Comparison of ENCODE assay signal across 8 cellular contexts in genomic region chr6:156883497-156884252, GRCh38.
DNase-seq lines count a peak whose midpoint lies in the region; ATAC-seq and TF ChIP-seq lines count a peak whose summit lies in the region.

No MANE protein-coding gene starts in this region.

- H3K9ac ChIP-seq in BLaER1 treated with 17β-estradiol and CSF1 and Interleukin-3, amounts not matched to agents 10 nM and 100 nM, result no peak overlapping the region

- peak overlapping the region; percentile 5 for H3K4me3 Mint-ChIP-seq in T-helper 17 cell

- H4K20me1 ChIP-seq in BLaER1 treated with 17β-estradiol and CSF1 and Interleukin-3, amounts not matched to agents 10 nM and 100 nM, result peaks cover 48 to 100% (median 100%) of the 10 kb centered on the region in 11 experiments

- H3K4me1 ChIP-seq in BLaER1 treated with 17β-estradiol and CSF1 and Interleukin-3, amounts not matched to agents 10 nM and 100 nM, result peaks cover 25 to 64% (median 40%) of the 10 kb centered on the region in 10 experiments; a peak in 19 of 20 replicates
- peaks cover 22 to 36% of the 10 kb centered on the region in 2 donors for H3K4me1 ChIP-seq in lung (ENCODE audit: control insufficient read depth in 2 of 2, insufficient read depth in 2 of 2, low read length in 2 of 2)

- ATAC-seq in HG02642 (IDR thresholded peaks at IDR 0.05; ENCODE audit: poor library complexity, unreplicated experiment) (peak; percentile 41), T-helper 17 cell (peak; percentile 72), lung (ENCODE audit: insufficient read depth, low FRiP score) (peak; percentile 82), HG02981 (IDR thresholded peaks at IDR 0.05; ENCODE audit: unreplicated experiment) (no peak)

- no peaks in the 10 kb centered on the region for H3K36me3 Mint-ChIP-seq in T-helper 17 cell (ENCODE audit: low read depth)

- H3K27ac Mint-ChIP-seq in T-helper 17 cell, result peak overlapping the region; percentile 82

- no peak for DNase-seq in T-helper 17 cell
- DNase-seq in lung (ENCODE audit: low spot score), result peak; percentile 41
- no peak for DNase-seq in SKM-1 treated with dmso at 0.1 percent for 144 hours (lab: John Stamatoyannopoulos, UW; ENCODE audit: unreplicated experiment)
- DNase-seq in cortex of kidney (lab: John Stamatoyannopoulos, UW), result no peak
- DNase-seq in NCI-H1930 (lab: John Stamatoyannopoulos, UW), result no peak

- TF ChIP-seq CTCF in lung (IDR thresholded peaks at IDR 0.05; ENCODE audit: control extremely low read depth, extremely low read depth), result no peak

- WGBS in lung, 2 donors, result 30 to 40% methylated on average over 14 of the region's 14 CpGs

- no peak overlapping the region for H3K4me3 ChIP-seq in BLaER1 treated with 17β-estradiol and CSF1 and Interleukin-3, amounts not matched to agents 10 nM and 100 nM
- no peak overlapping the region for H3K4me3 ChIP-seq in lung

- peaks cover 0 to 3% (median 0%) of the 10 kb centered on the region in 11 experiments; a peak in 1 of 22 replicates for H3K9me3 ChIP-seq in BLaER1 treated with 17β-estradiol and CSF1 and Interleukin-3, amounts not matched to agents 10 nM and 100 nM (replicated peaks in 1 of 11)
- H3K9me3 ChIP-seq in T-helper 17 cell (ENCODE audit: control insufficient read depth, low read length, poor library complexity, severe bottlenecking) (no peaks in the 10 kb centered on the region), lung (ENCODE audit: control insufficient read depth in 2 of 2, insufficient read depth in 1 of 2, low read length in 1 of 2) (no peaks in the 10 kb centered on the region)

- peaks cover 0 to 14% (median 2%) of the 10 kb centered on the region in 11 experiments; a peak in 6 of 22 replicates for H3K36me3 ChIP-seq in BLaER1 treated with 17β-estradiol and CSF1 and Interleukin-3, amounts not matched to agents 10 nM and 100 nM
- no peaks in the 10 kb centered on the region for H3K36me3 ChIP-seq in lung (ENCODE audit: control insufficient read depth in 2 of 2, insufficient read depth in 2 of 2, low read length in 2 of 2)

- H3K4me1 Mint-ChIP-seq in T-helper 17 cell, result peaks cover 64% of the 10 kb centered on the region

- H3K27me3 ChIP-seq in BLaER1 treated with 17β-estradiol and CSF1 and Interleukin-3, amounts not matched to agents 10 nM and 100 nM, result no peaks in the 10 kb centered on the region
- no peaks in the 10 kb centered on the region for H3K27me3 ChIP-seq in lung (ENCODE audit: control insufficient read depth, insufficient read depth)

- H3K27ac ChIP-seq in BLaER1 treated with 17β-estradiol and CSF1 and Interleukin-3, amounts not matched to agents 10 nM and 100 nM, result 0 out of 22 replicates have a peak overlapping the region, but pooled peaks of 1 of the 11 experiments have one; percentile 25
- peak overlapping the region in 1 of 2 donors; percentile 33 for H3K27ac ChIP-seq in lung (ENCODE audit: low read depth in 1 of 2, low read length in 1 of 2)

- no peaks in the 10 kb centered on the region for H3K27me3 Mint-ChIP-seq in T-helper 17 cell

- H3K4me2 ChIP-seq in BLaER1 treated with 17β-estradiol and CSF1 and Interleukin-3, amounts not matched to agents 10 nM and 100 nM, result peak overlapping the region in 9 of 11 experiments; percentile 8 to 59 (median 13); a peak in 13 of 22 replicates
